ENCODE assay signal across 8 cellular contexts in the genomic region with DNA sequence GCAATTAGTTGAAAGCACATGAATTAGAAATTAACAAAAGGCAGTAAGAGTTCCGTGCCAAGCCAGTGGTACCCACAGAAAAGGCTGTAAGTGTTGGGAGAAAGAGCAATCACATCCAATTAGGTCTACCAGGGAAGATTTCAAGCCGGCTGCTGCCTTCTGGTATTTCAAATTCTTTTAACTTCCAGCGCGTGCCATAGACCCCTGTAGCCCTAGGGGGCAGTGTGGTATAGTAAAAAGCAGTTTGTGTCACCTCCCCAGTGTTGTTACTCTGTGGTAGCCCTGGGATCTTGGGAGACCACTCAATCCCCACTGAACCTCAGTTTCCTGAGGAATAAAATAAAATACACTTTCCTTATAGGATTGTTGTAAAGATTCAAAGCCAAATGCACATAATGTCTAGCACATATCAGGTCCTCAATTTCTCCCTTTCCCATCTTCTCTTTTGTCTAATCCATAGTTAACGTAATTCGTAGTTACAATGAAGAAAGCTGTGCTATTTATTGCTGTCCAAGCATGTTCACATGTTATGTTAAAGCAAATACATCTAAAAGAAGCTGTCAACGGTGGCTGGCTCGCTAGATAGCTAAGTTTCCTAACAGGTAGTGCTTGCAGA.
DNase-seq lines count a peak whose midpoint lies in the region; ATAC-seq and TF ChIP-seq lines count a peak whose summit lies in the region.

No MANE protein-coding gene starts in this region.

- H3K27ac ChIP-seq in GM23248 = no peak overlapping the region
- no peak overlapping the region for H3K27ac ChIP-seq in iPS DF 6.9 (ENCODE audit: low read length)

- no peaks in the 10 kb centered on the region for H3K79me2 ChIP-seq in GM23248 (ENCODE audit: insufficient read depth)
- H3K79me2 ChIP-seq in Loucy (ENCODE audit: insufficient read depth, low read length) = no peaks in the 10 kb centered on the region

- H3K9me3 ChIP-seq in GM23248 (ENCODE audit: low read depth) (no peaks in the 10 kb centered on the region), Loucy (ENCODE audit: insufficient read depth, low read depth, low read length) (no peaks in the 10 kb centered on the region), iPS DF 6.9 (ENCODE audit: control insufficient read depth, insufficient read depth, low read length) (no peaks in the 10 kb centered on the region)

- peak; percentile 6 to 25 for DNase-seq in activated CD4-positive, alpha-beta T cell treated with anti-CD3 and anti-CD28 coated beads, Interleukin-2, amount 50 U/mL, for 48 hours
- no peak for DNase-seq in activated CD4-positive, alpha-beta T cell treated with anti-CD3 and anti-CD28 coated beads for 1 hour
- peak; percentile 50 for DNase-seq in GM23248
- peak; percentile 16 for DNase-seq in UCSD-AML1 (lab: John Stamatoyannopoulos, UW; ENCODE audit: unreplicated experiment)
- peak; percentile 45 for DNase-seq in iPS DF 6.9 (ENCODE audit: low read depth, low spot score)
- no peak for DNase-seq in NCI-H2196 treated with DMSO at 0.1 percent for 48 hours (lab: John Stamatoyannopoulos, UW; ENCODE audit: unreplicated experiment)
- DNase-seq in effector memory CD8-positive, alpha-beta T cell = no peak

- peaks cover 15 to 30% of the 10 kb centered on the region in 2 donors for H3K27me3 Mint-ChIP-seq in effector memory CD8-positive, alpha-beta T cell

- H2AFZ ChIP-seq in GM23248 (no peak overlapping the region), Loucy (ENCODE audit: low read length) (peak overlapping the region; percentile 44; the same call in 1 of the 2 replicates)

- 49 to 51% methylated on average over 8 of the region's 8 CpGs for WGBS in GM23248 (ENCODE audit: low coverage in 1 of 2, low lambda C conversion rate in 2 of 2, missing lambda C conversion rate in 2 of 2), 2 experiments
- no CpG with 5 or more reads among the region's 8 CpGs for WGBS in iPS DF 6.9 (ENCODE audit: insufficient coverage, insufficient read length)

- H3K4me3 ChIP-seq in GM23248 (no peak overlapping the region), Loucy (ENCODE audit: low read length, poor library complexity, severe bottlenecking) (no peak overlapping the region), iPS DF 6.9 (ENCODE audit: low read length) (no peak overlapping the region)

- no peaks in the 10 kb centered on the region for H3K36me3 ChIP-seq in GM23248 (ENCODE audit: low read depth)
- H3K36me3 ChIP-seq in Loucy (ENCODE audit: insufficient read depth, low read length) = no peaks in the 10 kb centered on the region
- no peaks in the 10 kb centered on the region for H3K36me3 ChIP-seq in iPS DF 6.9 (ENCODE audit: control insufficient read depth, insufficient read depth, low read length)

- no peaks in the 10 kb centered on the region for H3K4me1 ChIP-seq in GM23248 (ENCODE audit: insufficient read depth)
- no peaks in the 10 kb centered on the region for H3K4me1 ChIP-seq in Loucy (ENCODE audit: insufficient read depth, low read length, poor library complexity, severe bottlenecking)
- no peaks in the 10 kb centered on the region for H3K4me1 ChIP-seq in iPS DF 6.9 (ENCODE audit: control insufficient read depth, insufficient read depth, low read length)

- no peak overlapping the region for H3K4me2 ChIP-seq in GM23248 (ENCODE audit: unreplicated experiment)
- no peak overlapping the region for H3K4me2 ChIP-seq in Loucy (ENCODE audit: low read depth, low read length, poor library complexity, severe bottlenecking)

- H4K20me1 ChIP-seq in GM23248 (ENCODE audit: insufficient read depth) = no peaks in the 10 kb centered on the region
- no peaks in the 10 kb centered on the region for H4K20me1 ChIP-seq in Loucy (ENCODE audit: insufficient read depth, low read length, poor library complexity, severe bottlenecking)

- H3F3A ChIP-seq in GM23248 (ENCODE audit: insufficient read depth) (no peaks in the 10 kb centered on the region), Loucy (ENCODE audit: low read depth) (no peaks in the 10 kb centered on the region)

- peaks cover 0 to 1% of the 10 kb centered on the region in 2 donors for H3K9me3 Mint-ChIP-seq in effector memory CD8-positive, alpha-beta T cell

- H3K27me3 ChIP-seq in GM23248 (replicated peaks; ENCODE audit: insufficient read depth) (peaks cover 28% of the 10 kb centered on the region), Loucy (ENCODE audit: insufficient read depth, low read length, poor library complexity, severe bottlenecking) (no peaks in the 10 kb centered on the region), iPS DF 6.9 (ENCODE audit: control insufficient read depth, insufficient read depth, low read length) (no peaks in the 10 kb centered on the region)

- H3K36me3 Mint-ChIP-seq in effector memory CD8-positive, alpha-beta T cell (ENCODE audit: insufficient read depth) = no peaks in the 10 kb centered on the region

- no peak overlapping the region for H3K27ac Mint-ChIP-seq in effector memory CD8-positive, alpha-beta T cell

- H3K4me3 Mint-ChIP-seq in effector memory CD8-positive, alpha-beta T cell = no peak overlapping the region

- peak; percentile 96 for TF ChIP-seq CTCF in Loucy (conservative IDR thresholded peaks at IDR 0.05; ENCODE audit: low read length)

- H3K9ac ChIP-seq in GM23248 (no peak overlapping the region), Loucy (ENCODE audit: low read depth, low read length, poor library complexity, severe bottlenecking) (no peak overlapping the region)

- H3K9me2 ChIP-seq in GM23248 (ENCODE audit: insufficient read depth) = no peaks in the 10 kb centered on the region
- no peaks in the 10 kb centered on the region for H3K9me2 ChIP-seq in Loucy (replicated peaks; ENCODE audit: low read depth, low read length)

- no peak for ATAC-seq in effector memory CD8-positive, alpha-beta T cell (replicated peaks)

- in situ Hi-C loops in GM23248 (cut with MboI) = no loop called here

- no peaks in the 10 kb centered on the region for H3K4me1 Mint-ChIP-seq in effector memory CD8-positive, alpha-beta T cell (ENCODE audit: low read depth in 2 of 2)

Comparison
In these comparisons a context has a peak if more than half of its experiments do, and no peak if none do; other contexts are left out.
1. DNase-seq: peak in activated CD4-positive, alpha-beta T cell treated with anti-CD3 and anti-CD28 coated beads, Interleukin-2, amount 50 U/mL, for 48 hours (2 of 2), GM23248 (single experiment), UCSD-AML1 (single experiment) and iPS DF 6.9 (single experiment); none in activated CD4-positive, alpha-beta T cell treated with anti-CD3 and anti-CD28 coated beads for 1 hour (single experiment), NCI-H2196 treated with DMSO at 0.1 percent for 48 hours (single experiment) and effector memory CD8-positive, alpha-beta T cell (0 of 3).